In the genomic region with DNA sequence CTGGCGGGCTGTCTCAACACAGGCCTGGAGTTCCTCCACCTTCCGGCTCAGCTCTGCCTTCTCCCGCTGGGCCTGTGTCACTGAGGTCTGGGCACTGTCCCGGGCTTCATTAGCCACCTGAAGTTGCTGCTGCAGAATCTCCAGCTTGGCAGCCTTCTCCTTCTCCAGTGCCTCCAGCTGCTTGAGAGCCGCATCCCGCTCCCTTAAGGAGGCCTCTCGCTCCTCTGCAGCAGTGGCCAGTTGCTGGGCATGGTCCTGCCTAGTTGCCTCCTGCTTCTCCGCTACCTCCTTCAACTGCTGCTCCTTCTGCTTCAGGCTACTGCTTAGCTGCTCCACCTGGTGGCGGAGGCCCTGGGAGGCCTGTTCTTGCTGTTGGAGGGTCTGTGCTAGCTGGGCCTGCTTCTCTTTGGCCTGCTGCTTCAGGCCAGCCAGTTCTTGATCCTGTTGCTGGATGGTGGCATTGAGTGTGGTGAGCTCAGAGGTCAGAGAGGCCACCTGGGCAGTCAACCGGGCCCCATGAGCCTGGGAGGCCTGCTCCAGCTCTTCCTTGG, we compare ENCODE assay signal across 10 cellular contexts. TPM values are rescaled to one million over a fixed set of nuclear protein-coding genes. Genes with fewer than 3 reads are reported as not detected.
A peak's percentile ranks its signal among the peaks of the same experiment; 100 is the strongest.
DNase-seq lines count a peak whose midpoint lies in the region; ATAC-seq and TF ChIP-seq lines count a peak whose summit lies in the region.
"Had no signal": no experiment of that assay in that cellular context is flagged by ENCODE, and none has a peak within 500 bp of the region (broad histone marks: within the 10 kb centered on the region; RNA-seq: fewer than 3 reads in every experiment).

No MANE protein-coding gene starts in this region.

- no peak for TF ChIP-seq CTCF in CD4-positive, alpha-beta T cell (IDR thresholded peaks at IDR 0.05)

- H3K27me3 Mint-ChIP-seq in CD4-positive, alpha-beta T cell: no peaks in the 10 kb centered on the region
- no peaks in the 10 kb centered on the region for H3K27me3 Mint-ChIP-seq in activated T-helper 17 cell treated with anti-CD3 and anti-CD28 coated beads, Interleukin-2, amount 50 U/mL, for 72 hours
- H3K27me3 Mint-ChIP-seq in memory B cell: no peaks in the 10 kb centered on the region

- no peak overlapping the region for H3K4me3 Mint-ChIP-seq in CD4-positive, alpha-beta T cell
- no peak overlapping the region for H3K4me3 Mint-ChIP-seq in activated T-helper 17 cell treated with anti-CD3 and anti-CD28 coated beads, Interleukin-2, amount 50 U/mL, for 72 hours
- no peak overlapping the region for H3K4me3 Mint-ChIP-seq in memory B cell

- no peaks in the 10 kb centered on the region for H3K9me3 Mint-ChIP-seq in CD4-positive, alpha-beta T cell
- H3K9me3 Mint-ChIP-seq in activated T-helper 17 cell treated with anti-CD3 and anti-CD28 coated beads, Interleukin-2, amount 50 U/mL, for 72 hours: no peaks in the 10 kb centered on the region
- no peaks in the 10 kb centered on the region for H3K9me3 Mint-ChIP-seq in memory B cell

- intact Hi-C loops in CD4-positive, alpha-beta T cell (cut with DNase I, micrococcal nuclease): no loop called here
- intact Hi-C loops in cardiac septum (cut with DNase I): no loop called here

- peaks cover 97% of the 10 kb centered on the region for H3K36me3 Mint-ChIP-seq in CD4-positive, alpha-beta T cell (ENCODE audit: low read depth)
- H3K36me3 Mint-ChIP-seq in activated T-helper 17 cell treated with anti-CD3 and anti-CD28 coated beads, Interleukin-2, amount 50 U/mL, for 72 hours (ENCODE audit: low read depth): peaks cover 100% of the 10 kb centered on the region
- peaks cover 59% of the 10 kb centered on the region for H3K36me3 Mint-ChIP-seq in memory B cell

- CTCF ChIA-PET in CD4-positive, alpha-beta T cell (lab: Charles Lee): no interaction called here

- ATAC-seq in CD4-positive, alpha-beta T cell (ENCODE audit: poor library complexity): no peak
- no peak for ATAC-seq in activated T-helper 17 cell treated with anti-CD3 and anti-CD28 coated beads, Interleukin-2, amount 50 U/mL, for 72 hours (replicated peaks)
- no peak for ATAC-seq in memory B cell (ENCODE audit: low read depth)
- no peak for ATAC-seq in HG02938 (IDR thresholded peaks at IDR 0.05; ENCODE audit: unreplicated experiment)
- ATAC-seq in GM18868 (IDR thresholded peaks at IDR 0.05; ENCODE audit: unreplicated experiment): no peak
- ATAC-seq: pancreas had no signal

- H3K4me1 Mint-ChIP-seq in CD4-positive, alpha-beta T cell (ENCODE audit: low read depth): peaks cover 6% of the 10 kb centered on the region
- H3K4me1 Mint-ChIP-seq in activated T-helper 17 cell treated with anti-CD3 and anti-CD28 coated beads, Interleukin-2, amount 50 U/mL, for 72 hours: peaks cover 12% of the 10 kb centered on the region
- H3K4me1 Mint-ChIP-seq in memory B cell: peaks cover 3% of the 10 kb centered on the region

- no peaks in the 10 kb centered on the region for H3K27me3 ChIP-seq in CD4-positive, alpha-beta T cell (ENCODE audit: control insufficient read depth, insufficient read depth, low read length)
- H3K27me3 ChIP-seq: pancreas had no signal

- DNase-seq in CD4-positive, alpha-beta T cell: no peak
- DNase-seq in HCEC 1CT (peak; percentile 17), memory B cell (ENCODE audit: low spot score in 2 of 2) (no peak), AG20443 (ENCODE audit: low spot score) (no peak), cardiac septum (ENCODE audit: low spot score) (no peak)
- DNase-seq: NCI-H510A treated with DMSO at 0.1 percent for 48 hours, pancreas had no signal

- H3K27ac Mint-ChIP-seq in CD4-positive, alpha-beta T cell: peak overlapping the region; percentile 17
- peak overlapping the region; percentile 84 for H3K27ac Mint-ChIP-seq in activated T-helper 17 cell treated with anti-CD3 and anti-CD28 coated beads, Interleukin-2, amount 50 U/mL, for 72 hours
- H3K27ac Mint-ChIP-seq in memory B cell: peak overlapping the region; percentile 35

- POLR2A ChIA-PET in CD4-positive, alpha-beta T cell (lab: Charles Lee): interaction anchor here (1.8 kb wide), 1 partner anchor 24 kb away, joined by 9 read pairs; no protein-coding TSS in a partner anchor

- no peaks in the 10 kb centered on the region for H3K9me3 ChIP-seq in CD4-positive, alpha-beta T cell (ENCODE audit: control insufficient read depth, low read length)
- H3K9me3 ChIP-seq: pancreas had no signal

- H3K27ac ChIP-seq in CD4-positive, alpha-beta T cell (ENCODE audit: low read depth, low read length): no peak overlapping the region
- H3K27ac ChIP-seq: pancreas had no signal

RNA-seq across cellular contexts. Expression of a gene that starts 16.9 kb away (rescaled TPM):
- total RNA-seq in CD4-positive, alpha-beta T cell: 10 to 100 TPM; 14.7 to 16.8 TPM
- 10 to 100 TPM; 18.4 to 21.9 TPM for total RNA-seq in activated T-helper 17 cell treated with anti-CD3 and anti-CD28 coated beads, Interleukin-2, amount 50 U/mL, for 72 hours
- 6.2 TPM for total RNA-seq in cardiac septum

Comparison
In these comparisons a context has a peak if more than half of its experiments do, and no peak if none do; other contexts are left out.
1. H3K27ac Mint-ChIP-seq: peak in every context shown above with its lines; median percentile 84 in activated T-helper 17 cell treated with anti-CD3 and anti-CD28 coated beads, Interleukin-2, amount 50 U/mL, for 72 hours; 35 in memory B cell; 17 in CD4-positive, alpha-beta T cell.